Comparison of ENCODE assay signal across 8 cellular contexts in the genomic region with DNA sequence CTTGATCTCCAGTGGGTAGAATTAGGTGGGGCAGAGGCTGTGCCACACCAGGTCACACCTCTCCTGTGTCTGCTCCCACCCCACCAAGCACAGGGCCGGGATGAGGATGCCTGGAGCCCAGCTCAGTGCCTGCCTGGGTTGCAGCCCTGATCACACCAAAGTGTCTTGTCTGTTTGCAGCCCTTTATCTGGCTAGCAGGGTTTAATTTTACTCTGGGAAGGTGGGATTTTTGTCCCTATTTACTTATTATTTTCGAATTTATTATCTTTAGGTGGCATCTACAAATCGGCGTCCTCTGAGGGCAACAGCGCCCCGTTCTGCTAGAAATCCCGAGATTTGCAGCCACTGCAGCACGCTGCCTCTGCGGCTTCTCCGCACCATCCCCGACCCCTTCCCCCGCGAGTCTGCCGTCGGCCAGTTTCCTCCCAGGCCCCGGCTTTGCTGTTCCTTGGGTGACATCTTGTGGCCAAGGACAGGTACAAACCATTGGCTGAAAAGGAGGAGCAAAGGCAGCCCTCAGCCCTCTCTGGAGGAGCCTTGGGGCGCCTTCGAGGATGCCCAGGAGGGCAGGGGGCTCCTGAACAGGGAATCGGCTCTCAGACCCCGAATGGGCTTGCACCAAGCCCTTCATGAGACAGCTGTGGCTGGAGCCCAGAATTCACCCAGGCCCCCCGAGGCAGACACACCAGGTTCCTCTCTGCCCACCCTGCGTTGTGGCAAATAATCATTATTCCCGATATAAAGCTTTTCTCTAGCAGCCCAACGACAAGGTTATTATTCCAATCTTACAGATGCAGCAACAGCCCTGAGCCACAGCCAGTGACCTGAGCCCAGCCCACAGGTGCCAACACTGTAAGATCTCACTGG.
DNase-seq lines count a peak whose midpoint lies in the region; ATAC-seq and TF ChIP-seq lines count a peak whose summit lies in the region.

No MANE protein-coding gene starts in this region.

- no peak overlapping the region for H3K9ac ChIP-seq in OCI-LY1 (ENCODE audit: low read length)

- peak overlapping the region in 8 of 10 donors; percentile 36 to 76 (median 64) for H3K4me3 Mint-ChIP-seq in naive thymus-derived CD4-positive, alpha-beta T cell

- no peaks in the 10 kb centered on the region for H4K20me1 ChIP-seq in OCI-LY1 (ENCODE audit: insufficient read depth, low read length)

- peak overlapping the region; percentile 33 for H3K4me2 ChIP-seq in OCI-LY1 (ENCODE audit: low read length)

- peaks cover 5 to 10% (median 6%) of the 10 kb centered on the region in 7 donors for H3K4me1 Mint-ChIP-seq in naive thymus-derived CD4-positive, alpha-beta T cell

- H3K27ac ChIP-seq in OCI-LY1 (ENCODE audit: low read depth, low read length, poor library complexity, severe bottlenecking), result no peak overlapping the region
- H3K27ac ChIP-seq in esophagus squamous epithelium, result no peak overlapping the region
- H3K27ac ChIP-seq in naive thymus-derived CD4-positive, alpha-beta T cell (ENCODE audit: low read depth, low read length), result no peak overlapping the region

- no peak overlapping the region for H2AFZ ChIP-seq in OCI-LY1 (ENCODE audit: low read length)

- CTCF ChIA-PET in naive thymus-derived CD4-positive, alpha-beta T cell (lab: Charles Lee), result interaction anchor here (0.6 kb wide), 1 partner anchor 602 kb away, joined by 4 read pairs; no protein-coding TSS in a partner anchor

- TF ChIP-seq POLR2A in esophagus squamous epithelium (IDR thresholded peaks at IDR 0.05), result no peak

- H3K27me3 Mint-ChIP-seq in naive thymus-derived CD4-positive, alpha-beta T cell, result peaks cover 0 to 8% (median 2%) of the 10 kb centered on the region in 5 donors

- DNase-seq in GDM1 (lab: John Stamatoyannopoulos, UW) (peak; percentile 58), HT-29 (ENCODE audit: low spot score) (peak; percentile 74), activated T-cell treated with anti-CD3 and anti-CD28 coated beads for 24 hours (ENCODE audit: low read depth) (peak; percentile 52), esophagus squamous epithelium (lab: John Stamatoyannopoulos, UW) (no peak)
- peak; percentile 37 to 74 (median 64) for DNase-seq in naive thymus-derived CD4-positive, alpha-beta T cell
- DNase-seq in stimulated activated CD8-positive, alpha-beta memory T cell treated with anti-CD3 and anti-CD28 coated beads, Interleukin-7, amount 100 ng/mL, for 24 hours (ENCODE audit: low read depth), result peak; percentile 27

- H3K79me2 ChIP-seq in OCI-LY1 (ENCODE audit: insufficient read depth, low read length), result no peaks in the 10 kb centered on the region

- TF ChIP-seq CTCF in OCI-LY1 (IDR thresholded peaks at IDR 0.05; ENCODE audit: low read length) (peak; percentile 84), esophagus squamous epithelium (IDR thresholded peaks at IDR 0.05) (peak; percentile 41 to 86 (median 68))

- H3K9me3 ChIP-seq in OCI-LY1 (ENCODE audit: low read length) (no peaks in the 10 kb centered on the region), esophagus squamous epithelium (no peaks in the 10 kb centered on the region)
- no peaks in the 10 kb centered on the region for H3K9me3 ChIP-seq in naive thymus-derived CD4-positive, alpha-beta T cell (ENCODE audit: control insufficient read depth in 2 of 3, low read length in 3 of 3)

- WGBS in esophagus squamous epithelium, 2 donors, result 5 to 19% methylated on average over 14 to 16 of the region's 24 CpGs

- no peaks in the 10 kb centered on the region for H3K36me3 Mint-ChIP-seq in naive thymus-derived CD4-positive, alpha-beta T cell

- H3K4me3 ChIP-seq in OCI-LY1 (ENCODE audit: low read depth, low read length, poor library complexity, severe bottlenecking) (no peak overlapping the region), esophagus squamous epithelium (peak overlapping the region in 3 of 4 donors; percentile 29 to 46 (median 31))
- peak overlapping the region; percentile 46 for H3K4me3 ChIP-seq in naive thymus-derived CD4-positive, alpha-beta T cell (ENCODE audit: low read length)

- no peaks in the 10 kb centered on the region; the same call in 1 of the 2 replicates for H3K27me3 ChIP-seq in OCI-LY1 (ENCODE audit: insufficient read depth, low read length)
- H3K27me3 ChIP-seq in esophagus squamous epithelium, result peaks cover 0 to 12% (median 0%) of the 10 kb centered on the region in 4 donors
- H3K27me3 ChIP-seq in naive thymus-derived CD4-positive, alpha-beta T cell (ENCODE audit: control insufficient read depth in 2 of 2, insufficient read depth in 2 of 2, low read length in 2 of 2), result no peaks in the 10 kb centered on the region

- intact Hi-C loops in esophagus squamous epithelium (cut with DNase I), result no loop called here
- intact Hi-C loops in naive thymus-derived CD4-positive, alpha-beta T cell (cut with micrococcal nuclease), result loop anchor here (1.0 to 10.0 kb wide), 7 partner anchors 132 to 760 kb away; a partner anchor contains a TSS

- H3K27ac Mint-ChIP-seq in naive thymus-derived CD4-positive, alpha-beta T cell, result peak overlapping the region in 1 of 9 donors; percentile 55

- no peaks in the 10 kb centered on the region for H3K9me3 Mint-ChIP-seq in naive thymus-derived CD4-positive, alpha-beta T cell

- ATAC-seq in naive thymus-derived CD4-positive, alpha-beta T cell, result peak; percentile 86
- ATAC-seq in HG03571 (IDR thresholded peaks at IDR 0.05; ENCODE audit: unreplicated experiment), result no peak

- no peaks in the 10 kb centered on the region for H3K36me3 ChIP-seq in OCI-LY1 (ENCODE audit: insufficient read depth, low read length)
- H3K36me3 ChIP-seq in esophagus squamous epithelium, result no peaks in the 10 kb centered on the region
- no peaks in the 10 kb centered on the region for H3K36me3 ChIP-seq in naive thymus-derived CD4-positive, alpha-beta T cell (ENCODE audit: control insufficient read depth in 2 of 3, insufficient read depth in 3 of 3, low read length in 3 of 3)

- POLR2A ChIA-PET in naive thymus-derived CD4-positive, alpha-beta T cell (lab: Charles Lee), result no interaction called here

- H3F3A ChIP-seq in OCI-LY1 (ENCODE audit: insufficient read depth, low read length), result no peaks in the 10 kb centered on the region

- H3K9me2 ChIP-seq in OCI-LY1 (ENCODE audit: low read depth, low read length), result no peaks in the 10 kb centered on the region

- H3K4me1 ChIP-seq in OCI-LY1 (ENCODE audit: insufficient read depth, low read length, severe bottlenecking) (peaks cover 4% of the 10 kb centered on the region), esophagus squamous epithelium (peaks cover 0 to 28% (median 16%) of the 10 kb centered on the region in 3 donors)
- H3K4me1 ChIP-seq in naive thymus-derived CD4-positive, alpha-beta T cell (ENCODE audit: control insufficient read depth in 2 of 2, insufficient read depth in 2 of 2, low read length in 2 of 2), result peaks cover 0 to 9% of the 10 kb centered on the region in 2 donors
